ENCODE assay signal across 8 cellular contexts in the genomic region with DNA sequence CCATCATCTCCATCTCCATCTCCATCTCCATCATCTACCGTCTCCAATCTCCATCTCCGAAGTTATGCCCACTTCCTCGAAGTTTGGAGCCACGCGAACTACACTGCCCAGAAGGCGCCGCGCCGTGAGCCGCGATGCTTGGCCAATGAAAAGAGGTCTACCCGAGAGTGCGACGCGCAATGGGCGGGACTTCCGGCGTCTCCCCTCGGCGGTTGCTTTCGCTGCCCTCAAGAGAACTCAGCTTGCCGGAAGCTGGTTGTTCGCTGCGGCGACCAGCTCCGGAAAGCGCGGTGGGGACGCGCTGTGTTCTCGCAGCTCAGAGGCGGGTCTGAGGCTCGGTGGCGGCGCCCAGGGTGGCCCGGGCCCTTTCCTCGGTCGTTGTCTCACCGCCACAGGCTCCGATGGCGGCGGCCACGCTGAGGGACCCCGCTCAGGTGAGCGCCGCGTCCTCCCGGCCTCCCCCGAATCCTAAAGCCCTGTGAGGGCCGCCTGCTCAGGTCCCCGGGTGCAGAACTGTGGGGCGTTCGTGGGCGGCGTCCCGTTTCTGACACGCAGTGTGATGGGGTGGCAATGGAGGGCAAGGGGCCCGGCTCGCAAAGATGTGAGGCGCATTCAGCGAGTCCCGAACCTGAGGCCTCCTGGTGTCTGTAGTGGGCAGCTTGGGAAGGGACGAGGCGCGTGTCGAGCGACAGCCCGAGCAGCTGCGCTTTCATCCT. TPM values are rescaled to one million over a fixed set of nuclear protein-coding genes. Genes with fewer than 3 reads are reported as not detected.
DNase-seq lines count a peak whose midpoint lies in the region; ATAC-seq, FAIRE-seq and TF ChIP-seq lines count a peak whose summit lies in the region.
"Not testable (repeated sequence)": the region's sequence is repeated elsewhere in the genome, so short reads cannot be mapped to it uniquely, and the experiment has no call there.

A gene (plus strand): TSS at position 259 of the 716 bp plus-strand sequence. CDS start 143 bp downstream, at position 402.

- peak; percentile 98 for ATAC-seq in foreskin keratinocyte

- peak; percentile 96 for DNase-seq in ELR (ENCODE audit: low read depth)
- DNase-seq in H54 (ENCODE audit: insufficient read length, low spot score), result peak; percentile 98
- DNase-seq in M059J (ENCODE audit: low read depth), result peak; percentile 94
- DNase-seq in SHP77 (lab: John Stamatoyannopoulos, UW), result peak; percentile 84 to 94
- peak; percentile 98 for DNase-seq in activated effector memory CD4-positive, alpha-beta T cell treated with anti-CD3 and anti-CD28 coated beads, Interleukin-2, amount 50 U/mL, for 16 hours
- peak; percentile 77 to 87 for DNase-seq in foreskin keratinocyte
- DNase-seq in neural progenitor cell (ENCODE audit: low spot score), result peak; percentile 98
- peak; percentile 96 for DNase-seq in stomach

- peak within 1 kb of the TSS; percentile 84 for H3K4me3 ChIP-seq in neural progenitor cell
- H3K4me3 ChIP-seq in stomach, result peak within 1 kb of the TSS; percentile 77 to 84 (median 82)

- not testable (repeated sequence) for H3K27ac Mint-ChIP-seq in neural progenitor cell

- peak within 1 kb of the TSS; percentile 87 for H3K4me2 ChIP-seq in neural progenitor cell

- H3K9me3 Mint-ChIP-seq in neural progenitor cell, result peaks cover 55% of the 10 kb centered on the region

- not testable (repeated sequence) for TF ChIP-seq EP300 in stomach (IDR thresholded peaks at IDR 0.05)

- H3K9me3 ChIP-seq in neural progenitor cell (ENCODE audit: low read depth), result not testable (repeated sequence)
- peaks cover 7 to 69% (median 42%) of the 10 kb centered on the region in 4 donors for H3K9me3 ChIP-seq in stomach

- H3K4me1 Mint-ChIP-seq in neural progenitor cell, result not testable (repeated sequence)

- H3K36me3 Mint-ChIP-seq in neural progenitor cell, result peaks cover 51% of the 10 kb centered on the region

- H3K4me1 ChIP-seq in foreskin keratinocyte, neural progenitor cell: not testable (repeated sequence)
- H3K4me1 ChIP-seq in stomach, result peaks cover 5 to 12% (median 8%) of the 10 kb centered on the region in 4 donors

- 0 to 2% (median 1%) methylated on average over 35 to 61 of the region's 69 CpGs for WGBS in stomach, 5 donors

- not testable (repeated sequence) for H3F3A ChIP-seq in neural progenitor cell (ENCODE audit: low read depth)

- H4K20me1 ChIP-seq in neural progenitor cell (ENCODE audit: low read depth), result not testable (repeated sequence)

- peak; percentile 98 for TF ChIP-seq POLR2A in H54 (IDR thresholded peaks at IDR 0.05; ENCODE audit: low read depth, low read length)
- TF ChIP-seq POLR2A in stomach (IDR thresholded peaks at IDR 0.05), result not testable (repeated sequence)

- not testable (repeated sequence) for H3K27me3 Mint-ChIP-seq in neural progenitor cell (ENCODE audit: insufficient read depth, low read depth)

- H3K27ac ChIP-seq in foreskin keratinocyte (peak within 1 kb of the TSS; percentile 80), stomach (peak within 1 kb of the TSS; percentile 76 to 90 (median 86))
- H3K27ac ChIP-seq in neural progenitor cell, result not testable (repeated sequence)

- H2AFZ ChIP-seq in neural progenitor cell (replicated peaks), result peak within 1 kb of the TSS; percentile 79

- TF ChIP-seq CTCF in foreskin keratinocyte (conservative IDR thresholded peaks at IDR 0.05); neural progenitor cell (IDR thresholded peaks at IDR 0.05); stomach (IDR thresholded peaks at IDR 0.05): not testable (repeated sequence)

- peaks cover 28% of the 10 kb centered on the region for H3K79me2 ChIP-seq in neural progenitor cell (ENCODE audit: low read depth)

- H3K27me3 ChIP-seq in foreskin keratinocyte, neural progenitor cell, stomach: not testable (repeated sequence)

- intact Hi-C loops in stomach (cut with DNase I; ENCODE audit: low total_unique reads), result not testable (repeated sequence)

- H3K36me3 ChIP-seq in neural progenitor cell, result not testable (repeated sequence)
- H3K36me3 ChIP-seq in stomach, result peaks cover 0 to 41% (median 24%) of the 10 kb centered on the region in 4 donors

- H3K9ac ChIP-seq in neural progenitor cell, result peak within 1 kb of the TSS; percentile 80

- FAIRE-seq in H54 (lab: Jason Lieb, UNC), result peak; percentile 27

- H3K4me3 Mint-ChIP-seq in neural progenitor cell, result peak within 1 kb of the TSS; percentile 84

RNA-seq across cellular contexts. Expression of the gene that starts here (rescaled TPM):
- 22.5 and 25.1 TPM in 2 replicates for total RNA-seq in M059J (2014; rRNA removed; shearing (Covaris generic))
- total RNA-seq in foreskin keratinocyte, result 6.8 and 7.6 TPM in 2 replicates
- 2.5 and 2.8 TPM in 2 replicates for polyA plus RNA-seq in foreskin keratinocyte
- total RNA-seq in neural progenitor cell (ENCODE audit: low replicate concordance), result 11.8 and 18.0 TPM in 2 replicates
- total RNA-seq in stomach, result 1 to 10 TPM in 4 of 5 donors, under 1 TPM in 1; 0.45 to 9.9 (median 1.4) TPM
- 1 to 10 TPM; 1.3 to 4.6 (median 2.4) TPM for polyA plus RNA-seq in stomach
